In the genomic region with DNA sequence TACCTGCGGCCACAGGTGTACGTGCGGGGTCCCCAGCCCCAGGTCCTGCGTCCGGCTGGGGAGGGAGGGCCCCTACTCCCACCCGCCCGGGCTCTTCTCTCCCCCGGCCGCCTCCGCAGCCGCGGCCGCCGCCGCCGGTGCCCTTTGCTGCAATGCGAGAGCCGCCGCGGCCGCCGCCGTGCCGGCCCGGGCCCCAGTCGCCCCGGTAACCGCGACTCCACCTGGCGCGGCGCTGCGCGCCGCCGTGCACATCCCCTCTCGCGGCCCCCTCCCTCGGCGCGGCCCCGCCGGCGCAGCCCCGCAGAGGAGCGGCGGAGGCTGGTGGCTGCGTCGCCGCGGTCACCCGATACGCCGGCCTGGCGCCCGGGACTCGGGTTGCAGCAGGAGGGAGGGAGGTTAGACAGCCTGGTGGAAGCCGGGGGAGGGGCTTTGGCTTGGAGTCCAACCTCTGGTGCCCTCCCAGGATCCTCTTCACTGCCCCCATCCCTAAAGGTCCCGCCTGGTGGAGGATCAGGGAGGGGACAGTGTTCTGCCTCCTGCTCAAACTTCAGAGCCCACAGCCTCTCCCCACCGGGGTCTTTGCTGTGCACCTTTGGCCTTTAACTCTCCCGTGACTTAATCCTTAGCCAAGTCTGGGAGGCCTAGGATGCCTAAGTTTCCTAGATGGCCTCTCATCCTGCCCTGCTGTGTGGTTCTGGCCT, we compare ENCODE assay signal across 8 cellular contexts. TPM values are rescaled to one million over a fixed set of nuclear protein-coding genes. Genes with fewer than 3 reads are reported as not detected.
DNase-seq lines count a peak whose midpoint lies in the region; ATAC-seq lines count a peak whose summit lies in the region.

No MANE protein-coding gene starts in this region.

- peaks cover 84 to 91% (median 87%) of the 10 kb centered on the region in 5 donors for H3K27me3 Mint-ChIP-seq in naive thymus-derived CD4-positive, alpha-beta T cell

- peak; percentile 27 for DNase-seq in Daoy (ENCODE audit: low read depth)
- peak; percentile 65 to 75 for DNase-seq in NCI-H1930 (lab: John Stamatoyannopoulos, UW)
- peak in 54 of 61 donors; percentile 11 to 83 (median 54) for DNase-seq in caudate nucleus (lab: John Stamatoyannopoulos, UW)
- DNase-seq in naive thymus-derived CD4-positive, alpha-beta T cell, result no peak
- no peak for DNase-seq in stimulated activated CD4-positive, alpha-beta T cell treated with anti-CD3 and anti-CD28 coated beads, Interleukin-15, amount 100 ng/mL, for 24 hours

- H3K4me1 Mint-ChIP-seq in naive thymus-derived CD4-positive, alpha-beta T cell, result peaks cover 0 to 18% (median 8%) of the 10 kb centered on the region in 7 donors

- ATAC-seq in naive thymus-derived CD4-positive, alpha-beta T cell, result peak; percentile 58
- no peak for ATAC-seq in GM19023 (IDR thresholded peaks at IDR 0.05; ENCODE audit: unreplicated experiment)
- no peak for ATAC-seq in HG03469 (IDR thresholded peaks at IDR 0.05; ENCODE audit: unreplicated experiment)
- no peak for ATAC-seq in HG02759 (IDR thresholded peaks at IDR 0.05; ENCODE audit: unreplicated experiment)

- H3K27ac ChIP-seq in caudate nucleus (ENCODE audit: low read depth, low read length), result peak overlapping the region; percentile 84
- H3K27ac ChIP-seq in naive thymus-derived CD4-positive, alpha-beta T cell (ENCODE audit: low read depth, low read length), result no peak overlapping the region

- H3K4me3 Mint-ChIP-seq in naive thymus-derived CD4-positive, alpha-beta T cell, result peak overlapping the region in 9 of 10 donors; percentile 5 to 80 (median 66)

- CTCF ChIA-PET in naive thymus-derived CD4-positive, alpha-beta T cell (lab: Charles Lee), result no interaction called here

- POLR2A ChIA-PET in naive thymus-derived CD4-positive, alpha-beta T cell (lab: Charles Lee), result no interaction called here

- no peaks in the 10 kb centered on the region for H3K9me3 ChIP-seq in naive thymus-derived CD4-positive, alpha-beta T cell (ENCODE audit: control insufficient read depth in 2 of 3, low read length in 3 of 3)

- no peaks in the 10 kb centered on the region for H3K36me3 ChIP-seq in naive thymus-derived CD4-positive, alpha-beta T cell (ENCODE audit: control insufficient read depth in 2 of 3, insufficient read depth in 3 of 3, low read length in 3 of 3)

- H3K9me3 Mint-ChIP-seq in naive thymus-derived CD4-positive, alpha-beta T cell, result peaks cover 0 to 7% (median 0%) of the 10 kb centered on the region in 11 donors

- no peak overlapping the region for H3K4me3 ChIP-seq in naive thymus-derived CD4-positive, alpha-beta T cell (ENCODE audit: low read length)

- peaks cover 20 to 32% of the 10 kb centered on the region in 2 donors for H3K27me3 ChIP-seq in naive thymus-derived CD4-positive, alpha-beta T cell (ENCODE audit: control insufficient read depth in 2 of 2, insufficient read depth in 2 of 2, low read length in 2 of 2)

- no peak overlapping the region for H3K27ac Mint-ChIP-seq in naive thymus-derived CD4-positive, alpha-beta T cell

- intact Hi-C loops in naive thymus-derived CD4-positive, alpha-beta T cell (cut with micrococcal nuclease), result loop anchor here in 1 of 2 donors (2.0 kb wide), 1 partner anchor 14 kb away; no protein-coding TSS in a partner anchor

- peaks cover 0 to 3% (median 0%) of the 10 kb centered on the region in 5 donors for H3K36me3 Mint-ChIP-seq in naive thymus-derived CD4-positive, alpha-beta T cell

- H3K4me1 ChIP-seq in naive thymus-derived CD4-positive, alpha-beta T cell (ENCODE audit: control insufficient read depth in 2 of 2, insufficient read depth in 2 of 2, low read length in 2 of 2), result no peaks in the 10 kb centered on the region

RNA-seq across cellular contexts. Expression of a gene that starts 32.9 kb away (rescaled TPM):
- 0.03 and 0.80 TPM in 2 replicates for total RNA-seq in Daoy (2014; rRNA removed; shearing (Covaris generic))
- under 1 TPM in 4 of 5 experiments, not detected in 1; 0.15 to 0.40 (median 0.23) TPM for total RNA-seq in naive thymus-derived CD4-positive, alpha-beta T cell
- polyA plus RNA-seq in naive thymus-derived CD4-positive, alpha-beta T cell, result not detected

Comparison
In these comparisons a context has a peak if more than half of its experiments do, and no peak if none do; other contexts are left out.
1. DNase-seq: peak in Daoy (single experiment), NCI-H1930 (2 of 2) and caudate nucleus (54 of 61); none in naive thymus-derived CD4-positive, alpha-beta T cell (0 of 9) and stimulated activated CD4-positive, alpha-beta T cell treated with anti-CD3 and anti-CD28 coated beads, Interleukin-15, amount 100 ng/mL, for 24 hours (single experiment).